ENCODE assay signal across 8 cellular contexts in the genomic region with DNA sequence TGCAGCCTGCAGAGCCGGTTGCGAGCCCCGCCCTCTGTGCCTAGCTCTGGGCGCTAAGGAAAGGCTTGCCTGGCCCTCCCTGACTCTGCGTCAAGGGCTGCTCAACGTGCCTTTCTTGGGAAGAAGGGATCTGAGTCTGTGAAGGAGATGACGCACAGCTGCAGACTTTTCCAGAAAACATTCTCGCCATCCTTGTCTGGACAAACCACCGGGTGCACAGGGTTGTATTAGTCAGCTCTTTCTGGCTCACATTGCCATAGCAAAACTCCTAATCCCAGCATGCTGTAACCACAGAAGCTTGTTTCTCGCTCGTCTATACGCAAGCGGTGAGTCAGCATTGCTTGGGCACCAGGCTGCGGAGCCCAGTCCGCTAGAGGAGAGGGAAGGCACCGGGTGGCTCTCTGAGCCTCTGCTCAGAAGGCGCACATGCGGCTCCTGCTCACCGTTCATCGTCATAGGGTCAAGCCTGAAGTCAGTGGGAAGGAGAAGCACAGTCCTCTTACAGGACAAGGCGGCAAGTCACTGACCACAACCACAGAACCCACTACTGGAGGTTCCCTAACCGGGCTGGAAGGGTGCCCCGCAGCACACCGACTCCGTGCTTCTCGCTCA. TPM values are rescaled to one million over a fixed set of nuclear protein-coding genes. Genes with fewer than 3 reads are reported as not detected.
DNase-seq lines count a peak whose midpoint lies in the region; ATAC-seq, FAIRE-seq and TF ChIP-seq lines count a peak whose summit lies in the region.

No MANE protein-coding gene starts in this region.

- CTCF ChIA-PET in activated naive CD4-positive, alpha-beta T cell treated with anti-CD3 and anti-CD28 coated beads for 36 hours (lab: Charles Lee) = no interaction called here
- CTCF ChIA-PET in CD4-positive, alpha-beta T cell (lab: Charles Lee) = no interaction called here

- H4K20me1 ChIP-seq in fibroblast of lung (ENCODE audit: control insufficient read depth, extremely low read depth, insufficient read depth, low read length) = no peaks in the 10 kb centered on the region

- peaks cover 16% of the 10 kb centered on the region for H3K4me1 Mint-ChIP-seq in activated naive CD4-positive, alpha-beta T cell treated with anti-CD3 and anti-CD28 coated beads for 36 hours (ENCODE audit: low read depth)
- H3K4me1 Mint-ChIP-seq in CD4-positive, alpha-beta T cell (ENCODE audit: low read depth) = no peaks in the 10 kb centered on the region

- no peak overlapping the region for H3K27ac Mint-ChIP-seq in activated naive CD4-positive, alpha-beta T cell treated with anti-CD3 and anti-CD28 coated beads for 36 hours
- no peak overlapping the region for H3K27ac Mint-ChIP-seq in CD4-positive, alpha-beta T cell

- H3K27me3 Mint-ChIP-seq in activated naive CD4-positive, alpha-beta T cell treated with anti-CD3 and anti-CD28 coated beads for 36 hours (ENCODE audit: low read depth) = peaks cover 22% of the 10 kb centered on the region
- H3K27me3 Mint-ChIP-seq in CD4-positive, alpha-beta T cell = peaks cover 38% of the 10 kb centered on the region

- no peak for ATAC-seq in GM18907 (IDR thresholded peaks at IDR 0.05; ENCODE audit: unreplicated experiment)
- ATAC-seq in CD4-positive, alpha-beta T cell (ENCODE audit: poor library complexity) = no peak

- H3K4me1 ChIP-seq in fibroblast of lung (ENCODE audit: control insufficient read depth, extremely low read depth, insufficient read depth, low read length) (no peaks in the 10 kb centered on the region), skeletal muscle tissue (ENCODE audit: control insufficient read depth in 3 of 3, insufficient read depth in 3 of 3, low read length in 3 of 3) (peaks cover 10 to 26% (median 11%) of the 10 kb centered on the region in 3 donors)

- H3K9ac ChIP-seq in fibroblast of lung (ENCODE audit: insufficient read depth, low read length) = no peak overlapping the region
- H3K9ac ChIP-seq in skeletal muscle tissue (ENCODE audit: low read depth in 1 of 3, low read length in 3 of 3) = peak overlapping the region in 1 of 3 donors; percentile 40

- no peaks in the 10 kb centered on the region for H3K27me3 ChIP-seq in fibroblast of lung (ENCODE audit: control insufficient read depth, insufficient read depth, low read length)
- peaks cover 8 to 9% (median 8%) of the 10 kb centered on the region in 3 donors for H3K27me3 ChIP-seq in skeletal muscle tissue (ENCODE audit: control insufficient read depth in 3 of 3, insufficient read depth in 3 of 3, low read length in 3 of 3)
- peaks cover 14% of the 10 kb centered on the region for H3K27me3 ChIP-seq in CD4-positive, alpha-beta T cell (ENCODE audit: control insufficient read depth, insufficient read depth, low read length)

- intact Hi-C loops in activated naive CD4-positive, alpha-beta T cell treated with anti-CD3 and anti-CD28 coated beads for 36 hours (cut with micrococcal nuclease) = loop anchor here (5.0 kb wide), 2 partner anchors 73 to 168 kb away; partner anchors contain the start of gene RAB37
- intact Hi-C loops in CD4-positive, alpha-beta T cell (cut with DNase I, micrococcal nuclease) = loop anchor here in 1 of 2 experiments (2.0 kb wide), 1 partner anchor 239 kb away; no protein-coding TSS in a partner anchor

- H3K27ac ChIP-seq in fibroblast of lung (ENCODE audit: insufficient read depth, low read length) (no peak overlapping the region), skeletal muscle tissue (ENCODE audit: low read depth, low read length) (peak overlapping the region; percentile 21)
- no peak overlapping the region for H3K27ac ChIP-seq in CD4-positive, alpha-beta T cell (ENCODE audit: low read depth, low read length)

- no peak overlapping the region for H3K4me3 Mint-ChIP-seq in activated naive CD4-positive, alpha-beta T cell treated with anti-CD3 and anti-CD28 coated beads for 36 hours
- H3K4me3 Mint-ChIP-seq in CD4-positive, alpha-beta T cell = no peak overlapping the region

- FAIRE-seq in frontal cortex (lab: Jason Lieb, UNC) = no peak

- H3K4me3 ChIP-seq in fibroblast of lung (replicated peaks in 1 of 4; ENCODE audit: control extremely low read depth in 1 of 4, insufficient read depth in 1 of 4, low read depth in 3 of 4, low read length in 4 of 4) = no peak overlapping the region
- H3K4me3 ChIP-seq in skeletal muscle tissue (ENCODE audit: low read length in 3 of 3) = peak overlapping the region in 2 of 3 donors; percentile 19 to 29

- no peak overlapping the region for H2AFZ ChIP-seq in fibroblast of lung (ENCODE audit: low read length)

- H3K9me3 Mint-ChIP-seq in activated naive CD4-positive, alpha-beta T cell treated with anti-CD3 and anti-CD28 coated beads for 36 hours = no peaks in the 10 kb centered on the region
- H3K9me3 Mint-ChIP-seq in CD4-positive, alpha-beta T cell = no peaks in the 10 kb centered on the region

- no peak overlapping the region for H3K4me2 ChIP-seq in fibroblast of lung (ENCODE audit: extremely low read depth, insufficient read depth, low read length)

- POLR2A ChIA-PET in CD4-positive, alpha-beta T cell (lab: Charles Lee) = no interaction called here

- H3K9me3 ChIP-seq in fibroblast of lung (ENCODE audit: control insufficient read depth, insufficient read depth, low read depth, low read length) = no peaks in the 10 kb centered on the region
- no peaks in the 10 kb centered on the region for H3K9me3 ChIP-seq in skeletal muscle tissue (ENCODE audit: control insufficient read depth in 3 of 3, low read length in 3 of 3)
- no peaks in the 10 kb centered on the region for H3K9me3 ChIP-seq in CD4-positive, alpha-beta T cell (ENCODE audit: control insufficient read depth, low read length)

- DNase-seq in activated naive CD4-positive, alpha-beta T cell treated with anti-CD3 and anti-CD28 coated beads for 36 hours = peak; percentile 80
- DNase-seq in activated naive CD4-positive, alpha-beta T cell treated with Interleukin-2 at 50 U/mL for 16 hours = no peak
- DNase-seq in SIG-M5 treated with dmso at 0.1 percent for 504 hours (lab: John Stamatoyannopoulos, UW; ENCODE audit: unreplicated experiment) (peak; percentile 93), fibroblast of lung (ENCODE audit: low read depth in 2 of 2) (peak; percentile 82 to 100), frontal cortex (ENCODE audit: low spot score in 2 of 2) (no peak)
- no peak for DNase-seq in CD4-positive, alpha-beta T cell

- no peak for TF ChIP-seq CTCF in fibroblast of lung (conservative IDR thresholded peaks at IDR 0.05 in 1 of 2, IDR thresholded peaks at IDR 0.05 in 1 of 2; ENCODE audit: low read depth in 1 of 2, low read length in 2 of 2)
- TF ChIP-seq CTCF in CD4-positive, alpha-beta T cell (IDR thresholded peaks at IDR 0.05) = no peak

- H3K79me2 ChIP-seq in fibroblast of lung (ENCODE audit: control insufficient read depth, insufficient read depth, low read length) = no peaks in the 10 kb centered on the region

- no peaks in the 10 kb centered on the region for H3K36me3 ChIP-seq in fibroblast of lung (ENCODE audit: control insufficient read depth, insufficient read depth, low read length)
- H3K36me3 ChIP-seq in skeletal muscle tissue (ENCODE audit: control insufficient read depth in 3 of 3, insufficient read depth in 3 of 3, low read length in 3 of 3) = no peaks in the 10 kb centered on the region

- H3K36me3 Mint-ChIP-seq in activated naive CD4-positive, alpha-beta T cell treated with anti-CD3 and anti-CD28 coated beads for 36 hours (ENCODE audit: low read depth) = no peaks in the 10 kb centered on the region
- no peaks in the 10 kb centered on the region for H3K36me3 Mint-ChIP-seq in CD4-positive, alpha-beta T cell (ENCODE audit: low read depth)

RNA-seq across cellular contexts. Expression of gene CD300H, which starts 2.2 kb away (rescaled TPM):
- not detected for total RNA-seq in activated naive CD4-positive, alpha-beta T cell treated with anti-CD3 and anti-CD28 coated beads for 36 hours
- total RNA-seq in fibroblast of lung (not detected in 2 replicates), skeletal muscle tissue (not detected), frontal cortex (not detected)
- not detected in 2 replicates for polyA plus RNA-seq in fibroblast of lung
- not detected in 2 replicates for polyA plus RNA-seq in fibroblast of lung (2012)
- not detected in 2 replicates for polyA minus RNA-seq in fibroblast of lung (ENCODE audit: low replicate concordance)
- total RNA-seq in CD4-positive, alpha-beta T cell = not detected

RNA-seq across cellular contexts. Expression of gene CD300LD, which starts 22.6 kb away (rescaled TPM):
- total RNA-seq in activated naive CD4-positive, alpha-beta T cell treated with anti-CD3 and anti-CD28 coated beads for 36 hours = not detected
- not detected in 2 replicates for total RNA-seq in fibroblast of lung
- polyA plus RNA-seq in fibroblast of lung = not detected in 2 replicates
- not detected in 2 replicates for polyA plus RNA-seq in fibroblast of lung (2012)
- polyA minus RNA-seq in fibroblast of lung (ENCODE audit: low replicate concordance) = not detected in 2 replicates
- not detected for total RNA-seq in skeletal muscle tissue
- not detected for total RNA-seq in frontal cortex
- not detected for total RNA-seq in CD4-positive, alpha-beta T cell

RNA-seq across cellular contexts. Expression of gene CD300C, which starts 23.6 kb away (rescaled TPM):
- not detected for total RNA-seq in activated naive CD4-positive, alpha-beta T cell treated with anti-CD3 and anti-CD28 coated beads for 36 hours
- not detected in 2 replicates for total RNA-seq in fibroblast of lung
- not detected in 2 replicates for polyA plus RNA-seq in fibroblast of lung
- not detected in 2 replicates for polyA plus RNA-seq in fibroblast of lung (2012)
- not detected in 2 replicates for polyA minus RNA-seq in fibroblast of lung (ENCODE audit: low replicate concordance)
- under 0.01 TPM for total RNA-seq in skeletal muscle tissue
- total RNA-seq in frontal cortex = not detected
- total RNA-seq in CD4-positive, alpha-beta T cell = under 1 TPM; 0.41 to 0.50 TPM

RNA-seq across cellular contexts. Expression of gene CD300LB, which starts 38.2 kb away (rescaled TPM):
- total RNA-seq in activated naive CD4-positive, alpha-beta T cell treated with anti-CD3 and anti-CD28 coated beads for 36 hours = not detected
- total RNA-seq in fibroblast of lung (not detected in 2 replicates), skeletal muscle tissue (not detected), frontal cortex (not detected)
- polyA plus RNA-seq in fibroblast of lung = not detected in 2 replicates
- polyA plus RNA-seq in fibroblast of lung (2012) = not detected in 2 replicates
- polyA minus RNA-seq in fibroblast of lung (ENCODE audit: low replicate concordance) = not detected in 2 replicates
- under 1 TPM; 0.36 to 0.56 TPM for total RNA-seq in CD4-positive, alpha-beta T cell

RNA-seq across cellular contexts. Expression of gene CD300E, which starts 54.0 kb away (rescaled TPM):
- total RNA-seq in activated naive CD4-positive, alpha-beta T cell treated with anti-CD3 and anti-CD28 coated beads for 36 hours = not detected
- total RNA-seq in fibroblast of lung (not detected in 2 replicates), skeletal muscle tissue (0.52 TPM), frontal cortex (under 0.01 TPM)
- polyA plus RNA-seq in fibroblast of lung = not detected in 2 replicates
- not detected in 2 replicates for polyA plus RNA-seq in fibroblast of lung (2012)
- not detected in 2 replicates for polyA minus RNA-seq in fibroblast of lung (ENCODE audit: low replicate concordance)
- total RNA-seq in CD4-positive, alpha-beta T cell = under 1 TPM; 0.93 to 0.98 TPM

Comparison
In these comparisons a context has a peak if more than half of its experiments do, and no peak if none do; other contexts are left out.
1. DNase-seq: peak in activated naive CD4-positive, alpha-beta T cell treated with anti-CD3 and anti-CD28 coated beads for 36 hours (single experiment), SIG-M5 treated with dmso at 0.1 percent for 504 hours (single experiment) and fibroblast of lung (2 of 2); none in activated naive CD4-positive, alpha-beta T cell treated with Interleukin-2 at 50 U/mL for 16 hours (single experiment), frontal cortex (0 of 2) and CD4-positive, alpha-beta T cell (0 of 10).
2. H3K4me3 ChIP-seq: peak in skeletal muscle tissue (2 of 3); none in fibroblast of lung (0 of 4).